In genomic region chr18:23181547-23181946, GRCh38 we compare ENCODE assay signal across 14 cellular contexts.
"Had no signal": no experiment of that assay in that cellular context is flagged by ENCODE, and none has a peak within 500 bp of the region (broad histone marks: within the 10 kb centered on the region; RNA-seq: fewer than 3 reads in every experiment).

No MANE protein-coding gene starts in this region.

- DNase-seq: activated CD4-positive, alpha-beta T cell treated with anti-CD3 and anti-CD28 coated beads, Interleukin-2, amount 10 ng/mL, durations not matched to agents 7 days and 5 days; activated CD4-positive, CD25-positive, alpha-beta regulatory T cell; activated T-cell treated with anti-CD3 and anti-CD28 coated beads, Interleukin-2, amount 50 U/mL, for 1 hour; body of pancreas; cortex of kidney; effector CD8-positive, alpha-beta T cell; pancreas; stimulated activated CD4-positive, alpha-beta T cell treated with anti-CD3 and anti-CD28 coated beads, Interleukin-4, amount 100 ng/mL, for 24 hours had no signal

- H3K36me3 ChIP-seq: pancreas had no signal

- H3K4me2 ChIP-seq: hepatocyte had no signal

- H3K4me1 Mint-ChIP-seq: central memory CD8-positive, alpha-beta T cell had no signal

- H3K27ac Mint-ChIP-seq: activated CD4-positive, alpha-beta T cell treated with anti-CD3 and anti-CD28 coated beads, Interleukin-2, amount 10 ng/mL, durations not matched to agents 7 days and 5 days; activated naive CD4-positive, alpha-beta T cell treated with anti-CD3 and anti-CD28 coated beads, Interleukin-2, amount 50 U/mL, for 24 hours; stimulated activated naive CD8-positive, alpha-beta T cell treated with anti-CD3 and anti-CD28 coated beads, Interleukin-15, Interleukin-2, amounts not matched to agents 100 ng/mL and 50 ng/mL, for 24 hours had no signal

- H3K9me3 Mint-ChIP-seq: activated CD4-positive, alpha-beta T cell treated with anti-CD3 and anti-CD28 coated beads, Interleukin-2, amount 10 ng/mL, durations not matched to agents 7 days and 5 days; activated naive CD4-positive, alpha-beta T cell treated with anti-CD3 and anti-CD28 coated beads, Interleukin-2, amount 50 U/mL, for 24 hours; central memory CD8-positive, alpha-beta T cell; neural crest cell; stimulated activated naive CD8-positive, alpha-beta T cell treated with anti-CD3 and anti-CD28 coated beads, Interleukin-15, Interleukin-2, amounts not matched to agents 100 ng/mL and 50 ng/mL, for 24 hours had no signal

- H3K27ac ChIP-seq: body of pancreas, epithelial cell of prostate, hepatocyte, pancreas had no signal

- H3K4me3 Mint-ChIP-seq: activated CD4-positive, alpha-beta T cell treated with anti-CD3 and anti-CD28 coated beads, Interleukin-2, amount 10 ng/mL, durations not matched to agents 7 days and 5 days; activated naive CD4-positive, alpha-beta T cell treated with anti-CD3 and anti-CD28 coated beads, Interleukin-2, amount 50 U/mL, for 24 hours; central memory CD8-positive, alpha-beta T cell; neural crest cell; stimulated activated naive CD8-positive, alpha-beta T cell treated with anti-CD3 and anti-CD28 coated beads, Interleukin-15, Interleukin-2, amounts not matched to agents 100 ng/mL and 50 ng/mL, for 24 hours had no signal

- H3K36me3 Mint-ChIP-seq: activated naive CD4-positive, alpha-beta T cell treated with anti-CD3 and anti-CD28 coated beads, Interleukin-2, amount 50 U/mL, for 24 hours had no signal

- H3K27me3 ChIP-seq: body of pancreas, hepatocyte, pancreas had no signal

- H2AFZ ChIP-seq: hepatocyte had no signal

- H3K9me3 ChIP-seq: body of pancreas, pancreas had no signal

- ATAC-seq: body of pancreas, pancreas had no signal

- H3K4me3 ChIP-seq: body of pancreas, hepatocyte, pancreas had no signal

- H3K27me3 Mint-ChIP-seq: activated CD4-positive, alpha-beta T cell treated with anti-CD3 and anti-CD28 coated beads, Interleukin-2, amount 10 ng/mL, durations not matched to agents 7 days and 5 days; activated naive CD4-positive, alpha-beta T cell treated with anti-CD3 and anti-CD28 coated beads, Interleukin-2, amount 50 U/mL, for 24 hours; stimulated activated naive CD8-positive, alpha-beta T cell treated with anti-CD3 and anti-CD28 coated beads, Interleukin-15, Interleukin-2, amounts not matched to agents 100 ng/mL and 50 ng/mL, for 24 hours had no signal
